ENCODE assay signal across 21 cellular contexts in genomic region chr7:55449205-55449991, GRCh38.
"Had no signal": no experiment of that assay in that cellular context is flagged by ENCODE, and none has a peak within 500 bp of the region (broad histone marks: within the 10 kb centered on the region; RNA-seq: fewer than 3 reads in every experiment).

No MANE protein-coding gene starts in this region.

- H3K36me3 Mint-ChIP-seq: brain had no signal

- H3K36me3 ChIP-seq: left lung, neutrophil, vagina had no signal

- DNase-seq: activated CD4-positive, alpha-beta T cell treated with anti-CD3 and anti-CD28 coated beads for 36 hours; activated CD4-positive, alpha-beta T cell treated with anti-CD3 and anti-CD28 coated beads, Interleukin-2, amount 50 U/mL, for 48 hours; activated naive CD4-positive, alpha-beta T cell; activated naive CD8-positive, alpha-beta T cell treated with anti-CD3 and anti-CD28 coated beads for 36 hours; activated T-cell treated with anti-CD3 and anti-CD28 coated beads for 4 hours; amygdala; heart right ventricle; stimulated activated CD4-positive, alpha-beta T cell treated with anti-CD3 and anti-CD28 coated beads, Interleukin-4, amount 100 ng/mL, for 4 hours; stimulated activated naive CD4-positive, alpha-beta T cell treated with Interleukin-2 at 50 U/mL for 16 hours had no signal

- H3K4me3 Mint-ChIP-seq: activated CD4-positive, alpha-beta T cell treated with anti-CD3 and anti-CD28 coated beads for 36 hours; activated naive CD8-positive, alpha-beta T cell treated with anti-CD3 and anti-CD28 coated beads for 36 hours; activated T-helper 1 cell treated with anti-CD3 and anti-CD28 coated beads, Interleukin-12 subunit alpha, Interleukin-12 subunit beta, Interleukin-2, Interleukin-4 antibody, amounts not matched to agents 30 ng/mL and 10 ng/mL and 1 ng/mL, durations not matched to agents 14 hours and 24 hours and 36 hours; brain; central memory CD8-positive, alpha-beta T cell; T-helper 2 cell treated with Interferon-gamma antibody and Interleukin-4, amounts not matched to agents 5 μg/mL and 100 μg/mL, for 36 hours had no signal

- H3K9me3 Mint-ChIP-seq: brain; central memory CD8-positive, alpha-beta T cell; T-helper 2 cell treated with Interferon-gamma antibody and Interleukin-4, amounts not matched to agents 5 μg/mL and 100 μg/mL, for 36 hours had no signal

- H3K27me3 ChIP-seq: vagina had no signal

- H2AFZ ChIP-seq: parathyroid adenoma had no signal

- H3K4me3 ChIP-seq: coronary artery, left lung, smooth muscle cell, tibial nerve, vagina had no signal

- H3K9ac ChIP-seq: parathyroid adenoma had no signal

- H3K27ac ChIP-seq: coronary artery, heart right ventricle, left lung, neutrophil, parathyroid adenoma, tibial nerve, vagina had no signal

- H3K4me1 ChIP-seq: left lung, parathyroid adenoma, tibial nerve, vagina had no signal

- H3K27me3 Mint-ChIP-seq: activated CD4-positive, alpha-beta T cell treated with anti-CD3 and anti-CD28 coated beads for 36 hours; brain; central memory CD8-positive, alpha-beta T cell had no signal

- H3K79me2 ChIP-seq: parathyroid adenoma had no signal

- ATAC-seq: activated CD4-positive, alpha-beta T cell treated with anti-CD3 and anti-CD28 coated beads for 36 hours; left lung; sciatic nerve had no signal

- H3K27ac Mint-ChIP-seq: activated CD4-positive, alpha-beta T cell treated with anti-CD3 and anti-CD28 coated beads for 36 hours; activated naive CD8-positive, alpha-beta T cell treated with anti-CD3 and anti-CD28 coated beads for 36 hours; activated T-helper 1 cell treated with anti-CD3 and anti-CD28 coated beads, Interleukin-12 subunit alpha, Interleukin-12 subunit beta, Interleukin-2, Interleukin-4 antibody, amounts not matched to agents 30 ng/mL and 10 ng/mL and 1 ng/mL, durations not matched to agents 14 hours and 24 hours and 36 hours; brain; T-helper 2 cell treated with Interferon-gamma antibody and Interleukin-4, amounts not matched to agents 5 μg/mL and 100 μg/mL, for 36 hours had no signal

- H3K4me2 ChIP-seq: smooth muscle cell had no signal

- H3K4me1 Mint-ChIP-seq: brain had no signal

- H3K9me3 ChIP-seq: neutrophil, vagina had no signal
